Comparison of ENCODE assay signal across 8 cellular contexts in genomic region chr17:77542551-77543490, GRCh38.
DNase-seq lines count a peak whose midpoint lies in the region; ATAC-seq and TF ChIP-seq lines count a peak whose summit lies in the region.

No MANE protein-coding gene starts in this region.

- no peak overlapping the region for H3K9ac ChIP-seq in SU-DHL-6 (ENCODE audit: low read length)

- H3K9me3 ChIP-seq in SU-DHL-6 (ENCODE audit: insufficient read depth, low read length): no peaks in the 10 kb centered on the region

- intact Hi-C loops in left cardiac atrium (cut with DNase I): loop anchor here (2.0 to 10.0 kb wide), 7 partner anchors 58 to 470 kb away; no protein-coding TSS in a partner anchor

- no peaks in the 10 kb centered on the region for H4K20me1 ChIP-seq in SU-DHL-6 (ENCODE audit: low read depth, low read length)

- H3K79me2 ChIP-seq in SU-DHL-6 (ENCODE audit: insufficient read depth, low read length): no peaks in the 10 kb centered on the region

- TF ChIP-seq CTCF in GM06990 (IDR thresholded peaks at IDR 0.05; ENCODE audit: insufficient read depth, low read length, poor library complexity, severe bottlenecking) (peak; percentile 86), SU-DHL-6 (IDR thresholded peaks at IDR 0.05; ENCODE audit: insufficient read depth, low read length, poor library complexity, severe bottlenecking) (peak; percentile 72)

- H3K27me3 ChIP-seq in GM06990 (replicated peaks; ENCODE audit: control insufficient read depth, insufficient read depth, low read length) (no peaks in the 10 kb centered on the region; the same call in 1 of the 2 replicates), SU-DHL-6 (ENCODE audit: low read length) (no peaks in the 10 kb centered on the region)

- H3K4me2 ChIP-seq in SU-DHL-6 (ENCODE audit: low read depth, low read length, poor library complexity, severe bottlenecking): no peak overlapping the region

- H3K27ac ChIP-seq in SU-DHL-6 (ENCODE audit: low read depth, low read length): no peak overlapping the region

- no peak for DNase-seq in GM06990 (ENCODE audit: extremely low read depth, insufficient read length)
- peak; percentile 96 for DNase-seq in NCI-H1417 treated with DMSO at 0.1 percent for 48 hours (lab: John Stamatoyannopoulos, UW)
- DNase-seq in amniotic epithelial cell (ENCODE audit: low read depth): peak; percentile 69
- peak; percentile 85 for DNase-seq in left cardiac atrium
- DNase-seq in renal cortical epithelial cell (ENCODE audit: low read depth): peak; percentile 60

- H3K4me3 ChIP-seq in GM06990 (replicated peaks; ENCODE audit: low read depth, low read length) (no peak overlapping the region), SU-DHL-6 (ENCODE audit: insufficient read depth, low read length, poor library complexity, severe bottlenecking) (no peak overlapping the region)

- no peaks in the 10 kb centered on the region for H3K9me2 ChIP-seq in SU-DHL-6 (replicated peaks; ENCODE audit: insufficient read depth, low read length)

- ATAC-seq in left cardiac atrium (peak; percentile 92 to 93), GM21528 (IDR thresholded peaks at IDR 0.05; ENCODE audit: low FRiP score, unreplicated experiment) (no peak), GM21786 (IDR thresholded peaks at IDR 0.05; ENCODE audit: unreplicated experiment) (no peak)

- H3K36me3 ChIP-seq in GM06990 (ENCODE audit: control insufficient read depth, insufficient read depth, low read length) (no peaks in the 10 kb centered on the region), SU-DHL-6 (ENCODE audit: low read length) (no peaks in the 10 kb centered on the region)

- H3F3A ChIP-seq in SU-DHL-6 (ENCODE audit: insufficient read depth): no peaks in the 10 kb centered on the region

- no peak overlapping the region for H2AFZ ChIP-seq in SU-DHL-6 (ENCODE audit: low read depth, low read length, severe bottlenecking)

Comparison
In these comparisons a context has a peak if more than half of its experiments do, and no peak if none do; other contexts are left out.
1. ATAC-seq: peak in left cardiac atrium (2 of 2); none in GM21528 (single experiment) and GM21786 (single experiment).